In genomic region chr1:14599787-14600186, GRCh38 we compare ENCODE assay signal across 11 cellular contexts. TPM values are rescaled to one million over a fixed set of nuclear protein-coding genes. Genes with fewer than 3 reads are reported as not detected.
DNase-seq lines count a peak whose midpoint lies in the region; ATAC-seq and TF ChIP-seq lines count a peak whose summit lies in the region.
"Had no signal": no experiment of that assay in that cellular context is flagged by ENCODE, and none has a peak within 500 bp of the region (broad histone marks: within the 10 kb centered on the region; RNA-seq: fewer than 3 reads in every experiment).

No MANE protein-coding gene starts in this region.

- peaks cover 53% of the 10 kb centered on the region for H3K27me3 Mint-ChIP-seq in activated CD8-positive, alpha-beta T cell treated with anti-CD3 and anti-CD28 coated beads for 36 hours
- H3K27me3 Mint-ChIP-seq in activated CD8-positive, alpha-beta T cell treated with anti-CD3 and anti-CD28 coated beads, Interleukin-2, amount 10 ng/mL, durations not matched to agents 7 days and 5 days (ENCODE audit: low read depth), result peaks cover 48% of the 10 kb centered on the region
- H3K27me3 Mint-ChIP-seq in type B pancreatic cell, result peaks cover 32% of the 10 kb centered on the region

- H3K27ac ChIP-seq in VCaP, result peak overlapping the region; percentile 86; the same call in 1 of the 2 replicates
- H3K27ac ChIP-seq in left lung, result no peak overlapping the region
- H3K27ac ChIP-seq: PC-9 had no signal

- CTCF ChIA-PET in activated CD8-positive, alpha-beta T cell treated with anti-CD3 and anti-CD28 coated beads for 36 hours (lab: Charles Lee), result no interaction called here
- CTCF ChIA-PET in activated CD8-positive, alpha-beta T cell treated with anti-CD3 and anti-CD28 coated beads, Interleukin-2, amount 10 ng/mL, durations not matched to agents 7 days and 5 days (lab: Charles Lee), result no interaction called here

- H3K4me3 ChIP-seq in left lung, result peak overlapping the region; percentile 40 to 41
- H3K4me3 ChIP-seq: PC-9 had no signal

- ATAC-seq in activated CD8-positive, alpha-beta T cell treated with anti-CD3 and anti-CD28 coated beads for 36 hours, result peak; percentile 49
- no peak for ATAC-seq in activated CD8-positive, alpha-beta T cell treated with anti-CD3 and anti-CD28 coated beads, Interleukin-2, amount 10 ng/mL, durations not matched to agents 7 days and 5 days
- ATAC-seq in left lung, result no peak
- ATAC-seq in HG03521 (IDR thresholded peaks at IDR 0.05; ENCODE audit: unreplicated experiment), result no peak
- ATAC-seq: activated CD4-positive, alpha-beta T cell treated with anti-CD3 and anti-CD28 coated beads for 36 hours had no signal

- TF ChIP-seq CTCF in activated CD8-positive, alpha-beta T cell treated with anti-CD3 and anti-CD28 coated beads for 36 hours (IDR thresholded peaks at IDR 0.05), result no peak
- no peak for TF ChIP-seq CTCF in VCaP (conservative IDR thresholded peaks at IDR 0.05)
- no peak for TF ChIP-seq CTCF in left lung (IDR thresholded peaks at IDR 0.05)
- TF ChIP-seq CTCF in type B pancreatic cell (conservative IDR thresholded peaks at IDR 0.05), result no peak

- H3K4me1 ChIP-seq in left lung, result peaks cover 0 to 7% of the 10 kb centered on the region in 2 donors

- no peak overlapping the region for H3K4me3 Mint-ChIP-seq in activated CD8-positive, alpha-beta T cell treated with anti-CD3 and anti-CD28 coated beads for 36 hours
- no peak overlapping the region for H3K4me3 Mint-ChIP-seq in activated CD8-positive, alpha-beta T cell treated with anti-CD3 and anti-CD28 coated beads, Interleukin-2, amount 10 ng/mL, durations not matched to agents 7 days and 5 days
- peak overlapping the region; percentile 91 for H3K4me3 Mint-ChIP-seq in type B pancreatic cell
- H3K4me3 Mint-ChIP-seq: activated CD4-positive, alpha-beta T cell treated with anti-CD3 and anti-CD28 coated beads for 36 hours; stimulated activated naive CD8-positive, alpha-beta T cell treated with anti-CD3 and anti-CD28 coated beads, Interleukin-15, Interleukin-2, amounts not matched to agents 100 ng/mL and 50 ng/mL, for 24 hours had no signal

- intact Hi-C loops in activated CD8-positive, alpha-beta T cell treated with anti-CD3 and anti-CD28 coated beads for 36 hours (cut with micrococcal nuclease), result no loop called here
- intact Hi-C loops in left lung (cut with DNase I), result no loop called here

- no peaks in the 10 kb centered on the region for H3K36me3 ChIP-seq in left lung

- POLR2A ChIA-PET in activated CD8-positive, alpha-beta T cell treated with anti-CD3 and anti-CD28 coated beads for 36 hours (lab: Charles Lee), result no interaction called here
- POLR2A ChIA-PET in activated CD8-positive, alpha-beta T cell treated with anti-CD3 and anti-CD28 coated beads, Interleukin-2, amount 10 ng/mL, durations not matched to agents 7 days and 5 days (lab: Charles Lee), result no interaction called here

- no peaks in the 10 kb centered on the region for H3K36me3 Mint-ChIP-seq in activated CD8-positive, alpha-beta T cell treated with anti-CD3 and anti-CD28 coated beads for 36 hours (ENCODE audit: low read depth)
- no peaks in the 10 kb centered on the region for H3K36me3 Mint-ChIP-seq in activated CD8-positive, alpha-beta T cell treated with anti-CD3 and anti-CD28 coated beads, Interleukin-2, amount 10 ng/mL, durations not matched to agents 7 days and 5 days (ENCODE audit: low read depth)
- peaks cover 4% of the 10 kb centered on the region for H3K36me3 Mint-ChIP-seq in type B pancreatic cell

- H3K27ac Mint-ChIP-seq in activated CD8-positive, alpha-beta T cell treated with anti-CD3 and anti-CD28 coated beads for 36 hours, result no peak overlapping the region
- no peak overlapping the region for H3K27ac Mint-ChIP-seq in activated CD8-positive, alpha-beta T cell treated with anti-CD3 and anti-CD28 coated beads, Interleukin-2, amount 10 ng/mL, durations not matched to agents 7 days and 5 days
- H3K27ac Mint-ChIP-seq in type B pancreatic cell, result peak overlapping the region; percentile 50
- H3K27ac Mint-ChIP-seq: activated CD4-positive, alpha-beta T cell treated with anti-CD3 and anti-CD28 coated beads for 36 hours; stimulated activated naive CD8-positive, alpha-beta T cell treated with anti-CD3 and anti-CD28 coated beads, Interleukin-15, Interleukin-2, amounts not matched to agents 100 ng/mL and 50 ng/mL, for 24 hours had no signal

- H3K9me3 ChIP-seq in left lung, result no peaks in the 10 kb centered on the region

- H3K4me1 Mint-ChIP-seq in activated CD8-positive, alpha-beta T cell treated with anti-CD3 and anti-CD28 coated beads for 36 hours (ENCODE audit: low read depth), result peaks cover 9% of the 10 kb centered on the region
- no peaks in the 10 kb centered on the region for H3K4me1 Mint-ChIP-seq in activated CD8-positive, alpha-beta T cell treated with anti-CD3 and anti-CD28 coated beads, Interleukin-2, amount 10 ng/mL, durations not matched to agents 7 days and 5 days (ENCODE audit: low read depth)
- H3K4me1 Mint-ChIP-seq in type B pancreatic cell (ENCODE audit: unreplicated experiment), result peaks cover 54% of the 10 kb centered on the region

- H3K9me3 Mint-ChIP-seq in activated CD8-positive, alpha-beta T cell treated with anti-CD3 and anti-CD28 coated beads for 36 hours, result no peaks in the 10 kb centered on the region
- H3K9me3 Mint-ChIP-seq in activated CD8-positive, alpha-beta T cell treated with anti-CD3 and anti-CD28 coated beads, Interleukin-2, amount 10 ng/mL, durations not matched to agents 7 days and 5 days (ENCODE audit: insufficient read depth), result no peaks in the 10 kb centered on the region
- H3K9me3 Mint-ChIP-seq in type B pancreatic cell, result no peaks in the 10 kb centered on the region
- H3K9me3 Mint-ChIP-seq: stimulated activated naive CD8-positive, alpha-beta T cell treated with anti-CD3 and anti-CD28 coated beads, Interleukin-15, Interleukin-2, amounts not matched to agents 100 ng/mL and 50 ng/mL, for 24 hours had no signal

- DNase-seq in activated CD8-positive, alpha-beta T cell treated with anti-CD3 and anti-CD28 coated beads for 36 hours, result peak; percentile 4
- no peak for DNase-seq in activated CD8-positive, alpha-beta T cell treated with anti-CD3 and anti-CD28 coated beads, Interleukin-2, amount 10 ng/mL, durations not matched to agents 7 days and 5 days
- DNase-seq in left lung (no peak), type B pancreatic cell (ENCODE audit: extremely low spot score, unreplicated experiment) (no peak), DMS53 (lab: John Stamatoyannopoulos, UW) (no peak), T-helper 1 cell (no peak)
- DNase-seq: PC-9 had no signal

- H3K27me3 ChIP-seq in left lung, result peaks cover 40 to 93% of the 10 kb centered on the region in 2 donors

RNA-seq across cellular contexts. Expression of gene KAZN, which starts 1.3 kb away (rescaled TPM):
- 1 to 10 TPM; 1.7 to 1.9 TPM for total RNA-seq in activated CD8-positive, alpha-beta T cell treated with anti-CD3 and anti-CD28 coated beads for 36 hours
- 1 to 10 TPM; 1.1 to 1.7 TPM for total RNA-seq in activated CD8-positive, alpha-beta T cell treated with anti-CD3 and anti-CD28 coated beads, Interleukin-2, amount 10 ng/mL, durations not matched to agents 7 days and 5 days
- 10 to 100 TPM; 11.1 to 17.1 TPM for total RNA-seq in left lung
- 21.9 and 33.7 TPM in 2 replicates for total RNA-seq in type B pancreatic cell (ENCODE audit: low replicate concordance)
